9 cellular contexts compared by ENCODE assay signal in the genomic region with DNA sequence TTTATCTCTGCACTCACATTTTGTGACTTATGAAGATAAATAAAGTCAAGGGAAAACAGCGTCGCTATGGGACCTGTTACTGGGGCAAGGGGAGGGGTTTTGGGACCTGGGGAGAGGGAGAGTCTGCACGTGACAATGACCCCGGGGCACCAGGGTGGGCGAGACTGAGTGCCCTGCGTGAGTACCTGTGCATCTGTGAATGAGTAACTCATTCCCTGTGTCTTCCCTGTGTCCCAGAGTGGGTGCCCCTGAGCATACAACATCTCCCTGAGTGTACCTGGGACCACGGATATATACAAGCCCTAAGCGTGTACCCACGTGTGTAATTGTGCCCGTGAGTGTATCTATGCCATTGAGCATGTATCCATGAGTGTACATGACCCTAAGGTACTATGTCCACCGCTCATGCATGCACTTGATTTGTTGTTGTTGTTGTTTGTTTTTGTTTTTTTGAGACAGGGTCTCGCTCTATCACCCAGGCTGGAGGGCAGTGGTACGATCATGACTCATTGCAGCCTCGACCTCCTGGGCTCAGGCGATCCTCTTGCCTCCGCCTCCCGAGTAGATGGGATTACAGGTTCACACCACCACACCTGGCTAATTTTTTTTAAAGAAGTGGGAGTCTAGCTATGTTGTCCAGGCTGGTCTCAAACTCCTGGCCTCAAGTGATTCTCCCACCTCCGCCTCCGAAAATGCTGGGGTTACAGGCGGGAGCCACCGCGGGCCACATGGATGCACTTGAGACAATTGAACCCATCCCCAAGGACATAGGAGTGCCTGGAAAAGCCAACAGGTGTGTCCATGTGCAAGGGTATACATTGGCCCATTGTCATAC. TPM values are rescaled to one million over a fixed set of nuclear protein-coding genes. Genes with fewer than 3 reads are reported as not detected.
DNase-seq lines count a peak whose midpoint lies in the region; ATAC-seq, FAIRE-seq and TF ChIP-seq lines count a peak whose summit lies in the region.
"Had no signal": no experiment of that assay in that cellular context is flagged by ENCODE, and none has a peak within 500 bp of the region (broad histone marks: within the 10 kb centered on the region; RNA-seq: fewer than 3 reads in every experiment).

No MANE protein-coding gene starts in this region.

- no peaks in the 10 kb centered on the region for H4K20me1 ChIP-seq in HepG2 (ENCODE audit: insufficient read depth, low read length)

- H3K27me3 ChIP-seq in HepG2 (ENCODE audit: control insufficient read depth in 1 of 2, insufficient read depth in 2 of 2, low read length in 2 of 2) (peaks cover 3 to 20% of the 10 kb centered on the region in 2 experiments; a peak in 2 of 5 replicates), tibial artery (peaks cover 0 to 41% of the 10 kb centered on the region in 2 donors)

- no peak overlapping the region for H2AFZ ChIP-seq in HepG2 (ENCODE audit: low read length)

- H3K27ac ChIP-seq in HepG2 (ENCODE audit: extremely low read length, insufficient read depth, low read length) (no peak overlapping the region), tibial artery (peak overlapping the region in 1 of 2 donors; percentile 88)

- peak overlapping the region; percentile 92 for H3K4me2 ChIP-seq in HepG2 (ENCODE audit: low read depth, low read length)

- POLR2A ChIA-PET in HepG2 (lab: Yijun Ruan, JAX): interaction anchor here (0.7 to 1.2 kb wide), 2 partner anchors 43 to 112 kb away, joined by 4 read pairs; no protein-coding TSS in a partner anchor

- intact Hi-C loops in HepG2 (cut with micrococcal nuclease; ENCODE audit: unreplicated experiment): loop anchor here (2.0 kb wide), 1 partner anchor 119 kb away; no protein-coding TSS in a partner anchor
- intact Hi-C loops in tibial artery (cut with DNase I; ENCODE audit: low total_unique reads): loop anchor here (5.0 to 10.0 kb wide), 3 partner anchors 115 to 583 kb away; no protein-coding TSS in a partner anchor

- in situ Hi-C loops in HepG2 (cut with HindIII; ENCODE audit: extremely low pct_ligation_motif_present, low pct_unique_long_range_greater_than_20kb): loop anchor here (5.0 to 10.0 kb wide), 2 partner anchors 115 to 118 kb away; no protein-coding TSS in a partner anchor

- TF ChIP-seq CTCF in HepG2 (CRISPR knock-in tag; IDR thresholded peaks at IDR 0.05) (no peak), tibial artery (IDR thresholded peaks at IDR 0.05) (no peak)

- peak overlapping the region; percentile 24; the same call in 1 of the 2 replicates for H3K9ac ChIP-seq in HepG2 (ENCODE audit: insufficient read depth, low read depth, low read length)

- no TSS peak for BruUV-seq in HepG2 (replicated peaks; lab: Mats Ljungman, UMichigan)

- CTCF ChIA-PET in activated naive CD4-positive, alpha-beta T cell treated with anti-CD3 and anti-CD28 coated beads, Interleukin-2, amount 10 ng/mL, durations not matched to agents 7 days and 5 days (lab: Charles Lee): interaction anchor here (0.8 to 2.7 kb wide), 22 partner anchors 10 to 335 kb away, joined by 3 to 38 read pairs (median 5); partner anchors contain the start of genes PEX11G, RETN and STXBP2
- CTCF ChIA-PET in HepG2 (lab: Yijun Ruan, JAX; ENCODE audit: low intra/inter-chr PET ratio, low total read pairs): interaction anchor here (2.8 to 3.1 kb wide), 2 partner anchors 28 to 111 kb away, joined by 13 to 34 read pairs; no protein-coding TSS in a partner anchor

- H3K4me3 ChIP-seq in HepG2 (replicated peaks in 1 of 3; ENCODE audit: insufficient read depth in 1 of 3, low read depth in 2 of 3, low read length in 3 of 3) (peak overlapping the region; percentile 85 to 99 (median 97); a peak in 5 of 6 replicates), tibial artery (peak overlapping the region; percentile 79 to 100)

- peaks cover 11% of the 10 kb centered on the region for H3K36me3 Mint-ChIP-seq in activated naive CD4-positive, alpha-beta T cell treated with anti-CD3 and anti-CD28 coated beads, Interleukin-2, amount 10 ng/mL, durations not matched to agents 7 days and 5 days
- peaks cover 11% of the 10 kb centered on the region for H3K36me3 Mint-ChIP-seq in activated naive CD8-positive, alpha-beta T cell treated with anti-CD3 and anti-CD28 coated beads for 36 hours

- peak overlapping the region; percentile 90 for H3K4me3 Mint-ChIP-seq in activated naive CD4-positive, alpha-beta T cell treated with anti-CD3 and anti-CD28 coated beads, Interleukin-2, amount 10 ng/mL, durations not matched to agents 7 days and 5 days
- peak overlapping the region; percentile 61 for H3K4me3 Mint-ChIP-seq in activated naive CD8-positive, alpha-beta T cell treated with anti-CD3 and anti-CD28 coated beads for 36 hours

- ATAC-seq in HepG2 (no peak), HG03097 (IDR thresholded peaks at IDR 0.05; ENCODE audit: low FRiP score, unreplicated experiment) (no peak), GM21515 (IDR thresholded peaks at IDR 0.05; ENCODE audit: unreplicated experiment) (no peak), HG03135 (IDR thresholded peaks at IDR 0.05; ENCODE audit: unreplicated experiment) (no peak)

- no peak for FAIRE-seq in HepG2 (lab: Jason Lieb, UNC)

- 8% methylated on average over 21 of the region's 22 CpGs for WGBS in HepG2 (ENCODE audit: low lambda C conversion rate)

- no peak for TF ChIP-seq EP300 in HepG2 (IDR thresholded peaks at IDR 0.05; ENCODE audit: low read depth in 2 of 2, low read length in 2 of 2)
- TF ChIP-seq EP300 in HepG2 (CRISPR knock-in tag; IDR thresholded peaks at IDR 0.05; ENCODE audit: borderline replicate concordance): no peak

- peaks cover 39% of the 10 kb centered on the region for H3K27me3 Mint-ChIP-seq in activated naive CD4-positive, alpha-beta T cell treated with anti-CD3 and anti-CD28 coated beads, Interleukin-2, amount 10 ng/mL, durations not matched to agents 7 days and 5 days
- H3K27me3 Mint-ChIP-seq in activated naive CD8-positive, alpha-beta T cell treated with anti-CD3 and anti-CD28 coated beads for 36 hours: peaks cover 27% of the 10 kb centered on the region

- H3K27ac Mint-ChIP-seq in activated naive CD4-positive, alpha-beta T cell treated with anti-CD3 and anti-CD28 coated beads, Interleukin-2, amount 10 ng/mL, durations not matched to agents 7 days and 5 days: peak overlapping the region; percentile 74
- H3K27ac Mint-ChIP-seq in activated naive CD8-positive, alpha-beta T cell treated with anti-CD3 and anti-CD28 coated beads for 36 hours: no peak overlapping the region

- H3K9me3 Mint-ChIP-seq in activated naive CD4-positive, alpha-beta T cell treated with anti-CD3 and anti-CD28 coated beads, Interleukin-2, amount 10 ng/mL, durations not matched to agents 7 days and 5 days: no peaks in the 10 kb centered on the region
- no peaks in the 10 kb centered on the region for H3K9me3 Mint-ChIP-seq in activated naive CD8-positive, alpha-beta T cell treated with anti-CD3 and anti-CD28 coated beads for 36 hours

- peaks cover 5% of the 10 kb centered on the region for H3K79me2 ChIP-seq in HepG2 (ENCODE audit: insufficient read depth, low read length)

- H3K4me1 ChIP-seq in HepG2 (ENCODE audit: insufficient read depth, low read length) (peaks cover 36% of the 10 kb centered on the region), tibial artery (peaks cover 0 to 20% (median 11%) of the 10 kb centered on the region in 4 donors)

- H3K4me1 Mint-ChIP-seq in activated naive CD4-positive, alpha-beta T cell treated with anti-CD3 and anti-CD28 coated beads, Interleukin-2, amount 10 ng/mL, durations not matched to agents 7 days and 5 days: peaks cover 52% of the 10 kb centered on the region
- peaks cover 51% of the 10 kb centered on the region for H3K4me1 Mint-ChIP-seq in activated naive CD8-positive, alpha-beta T cell treated with anti-CD3 and anti-CD28 coated beads for 36 hours

- H3K9me3 ChIP-seq in HepG2 (ENCODE audit: low read length): no peaks in the 10 kb centered on the region
- H3K9me3 ChIP-seq in tibial artery: no peaks in the 10 kb centered on the region

- 0 out of 5 replicates have a peak, but pooled peaks cover 0 to 2% of the 10 kb centered on the region in 2 experiments for H3K36me3 ChIP-seq in HepG2 (replicated peaks in 1 of 2; ENCODE audit: control insufficient read depth in 1 of 2, insufficient read depth in 2 of 2, low read length in 2 of 2)
- peaks cover 16 to 26% (median 24%) of the 10 kb centered on the region in 3 donors for H3K36me3 ChIP-seq in tibial artery

- no peak for TF ChIP-seq POLR2A in HepG2 (IDR thresholded peaks at IDR 0.05; ENCODE audit: insufficient read depth in 1 of 2, low read depth in 2 of 2, low read length in 2 of 2)

- no peak for TF ChIP-seq RAD21 in HepG2 (CRISPR knock-in tag; IDR thresholded peaks at IDR 0.05)

- DNase-seq in activated naive CD4-positive, alpha-beta T cell treated with anti-CD3 and anti-CD28 coated beads, Interleukin-2, amount 10 ng/mL, durations not matched to agents 7 days and 5 days: no peak
- no peak for DNase-seq in activated naive CD4-positive, alpha-beta T cell treated with anti-CD3 and anti-CD28 coated beads, Interleukin-2, amount 50 U/mL, for 16 hours
- no peak for DNase-seq in activated naive CD8-positive, alpha-beta T cell treated with anti-CD3 and anti-CD28 coated beads for 36 hours
- DNase-seq in HepG2 (ENCODE audit: low spot score) (no peak), tibial artery (no peak)

RNA-seq across cellular contexts. Expression of gene TRAPPC5, which starts 0.6 kb away (rescaled TPM):
- total RNA-seq in activated naive CD8-positive, alpha-beta T cell treated with anti-CD3 and anti-CD28 coated beads for 36 hours: 10 to 100 TPM; 83.3 to 83.8 TPM
- total RNA-seq in HepG2 (2016; rRNA removed; fragmentation: Illumina TruSeq; extraction: Trizol): 74.8 and 78.7 TPM in 2 replicates
- total RNA-seq in HepG2 (2016; cell fraction: cytosol; rRNA removed; fragmentation: Illumina TruSeq; extraction: Trizol; ENCODE audit: low read depth): 73.7 and 88.2 TPM in 2 replicates
- total RNA-seq in HepG2 (2016; cell fraction: insoluble cytoplasmic fraction; rRNA removed; fragmentation: Illumina TruSeq; extraction: Trizol): 85.8 and 87.4 TPM in 2 replicates
- total RNA-seq in HepG2 (2016; cell fraction: membrane; rRNA removed; fragmentation: Illumina TruSeq; extraction: Trizol): 66.2 and 93.1 TPM in 2 replicates
- 38.3 and 41.5 TPM in 2 replicates for total RNA-seq in HepG2 (2016; cell fraction: nucleus; rRNA removed; fragmentation: Illumina TruSeq; extraction: Trizol)
- polyA plus RNA-seq in HepG2 (2011; rRNA removed): 38.5 and 53.6 TPM in 2 replicates
- 23.1 and 50.4 TPM in 2 replicates for polyA plus RNA-seq in HepG2 (2011; cell fraction: cytosol; rRNA removed)
- 17.6 and 18.8 TPM in 2 replicates for polyA plus RNA-seq in HepG2 (2011; cell fraction: nucleus; rRNA removed)
- polyA plus RNA-seq in HepG2 (2012): 25.3 and 48.3 TPM in 2 replicates
- polyA plus RNA-seq in HepG2 (2016; cell fraction: cytosol; fragmentation: Illumina TruSeq; extraction: Trizol; ENCODE audit: low read depth): 68.2 and 80.1 TPM in 2 replicates
- polyA plus RNA-seq in HepG2 (2016; cell fraction: insoluble cytoplasmic fraction; fragmentation: Illumina TruSeq; extraction: Trizol; ENCODE audit: low read depth): 78.0 and 80.4 TPM in 2 replicates
- polyA plus RNA-seq in HepG2 (2016; cell fraction: membrane; fragmentation: Illumina TruSeq; extraction: Trizol; ENCODE audit: low read depth): 55.0 and 69.6 TPM in 2 replicates
- polyA plus RNA-seq in HepG2 (2016; cell fraction: nucleus; fragmentation: Illumina TruSeq; extraction: Trizol; ENCODE audit: insufficient read depth, low read depth): 68.2 and 71.7 TPM in 2 replicates
- 46.6 and 82.5 TPM in 2 replicates for polyA minus RNA-seq in HepG2 (2011; rRNA and poly(A)+ RNA removed; ENCODE audit: low replicate concordance)
- 36.2 and 41.8 TPM in 2 replicates for polyA minus RNA-seq in HepG2 (2011; cell fraction: cytosol; rRNA and poly(A)+ RNA removed)
- polyA minus RNA-seq in HepG2 (2011; cell fraction: nucleus; rRNA and poly(A)+ RNA removed): 1.1 and 1.3 TPM in 2 replicates

RNA-seq across cellular contexts. Expression of gene MCEMP1, which starts 3.1 kb away (rescaled TPM):
- not detected for total RNA-seq in activated naive CD8-positive, alpha-beta T cell treated with anti-CD3 and anti-CD28 coated beads for 36 hours
- not detected in 2 replicates for total RNA-seq in HepG2 (2016; rRNA removed; fragmentation: Illumina TruSeq; extraction: Trizol)
- not detected in 2 replicates for total RNA-seq in HepG2 (2016; cell fraction: cytosol; rRNA removed; fragmentation: Illumina TruSeq; extraction: Trizol; ENCODE audit: low read depth)
- total RNA-seq in HepG2 (2016; cell fraction: insoluble cytoplasmic fraction; rRNA removed; fragmentation: Illumina TruSeq; extraction: Trizol): not detected in 2 replicates
- total RNA-seq in HepG2 (2016; cell fraction: membrane; rRNA removed; fragmentation: Illumina TruSeq; extraction: Trizol): not detected in 2 replicates
- total RNA-seq in HepG2 (2016; cell fraction: nucleus; rRNA removed; fragmentation: Illumina TruSeq; extraction: Trizol): not detected in 2 replicates
- polyA plus RNA-seq in HepG2 (2011; rRNA removed): not detected in 2 replicates
- 0.04 TPM in 1 of 2 replicates, not detected in the other for polyA plus RNA-seq in HepG2 (2011; cell fraction: cytosol; rRNA removed)
- polyA plus RNA-seq in HepG2 (2011; cell fraction: nucleus; rRNA removed): not detected in 2 replicates
- polyA plus RNA-seq in HepG2 (2012): not detected in 2 replicates
- polyA plus RNA-seq in HepG2 (2016; cell fraction: cytosol; fragmentation: Illumina TruSeq; extraction: Trizol; ENCODE audit: low read depth): not detected in 2 replicates
- polyA plus RNA-seq in HepG2 (2016; cell fraction: insoluble cytoplasmic fraction; fragmentation: Illumina TruSeq; extraction: Trizol; ENCODE audit: low read depth): not detected in 2 replicates
- polyA plus RNA-seq in HepG2 (2016; cell fraction: membrane; fragmentation: Illumina TruSeq; extraction: Trizol; ENCODE audit: low read depth): not detected in 2 replicates
- polyA plus RNA-seq in HepG2 (2016; cell fraction: nucleus; fragmentation: Illumina TruSeq; extraction: Trizol; ENCODE audit: insufficient read depth, low read depth): not detected in 2 replicates
- not detected in 2 replicates for polyA minus RNA-seq in HepG2 (2011; rRNA and poly(A)+ RNA removed; ENCODE audit: low replicate concordance)
- not detected in 2 replicates for polyA minus RNA-seq in HepG2 (2011; cell fraction: cytosol; rRNA and poly(A)+ RNA removed)
- polyA minus RNA-seq in HepG2 (2011; cell fraction: nucleus; rRNA and poly(A)+ RNA removed): not detected in 2 replicates

RNA-seq across cellular contexts. Expression of gene RETN, which starts 11.1 kb away (rescaled TPM):
- not detected for total RNA-seq in activated naive CD8-positive, alpha-beta T cell treated with anti-CD3 and anti-CD28 coated beads for 36 hours
- total RNA-seq in HepG2 (2016; rRNA removed; fragmentation: Illumina TruSeq; extraction: Trizol): not detected in 2 replicates
- total RNA-seq in HepG2 (2016; cell fraction: cytosol; rRNA removed; fragmentation: Illumina TruSeq; extraction: Trizol; ENCODE audit: low read depth): not detected in 2 replicates
- total RNA-seq in HepG2 (2016; cell fraction: insoluble cytoplasmic fraction; rRNA removed; fragmentation: Illumina TruSeq; extraction: Trizol): not detected in 2 replicates
- not detected in 2 replicates for total RNA-seq in HepG2 (2016; cell fraction: membrane; rRNA removed; fragmentation: Illumina TruSeq; extraction: Trizol)
- not detected in 2 replicates for total RNA-seq in HepG2 (2016; cell fraction: nucleus; rRNA removed; fragmentation: Illumina TruSeq; extraction: Trizol)
- polyA plus RNA-seq in HepG2 (2011; rRNA removed): not detected in 2 replicates
- polyA plus RNA-seq in HepG2 (2011; cell fraction: cytosol; rRNA removed): not detected in 2 replicates
- polyA plus RNA-seq in HepG2 (2011; cell fraction: nucleus; rRNA removed): not detected in 2 replicates
- polyA plus RNA-seq in HepG2 (2012): not detected in 2 replicates
- polyA plus RNA-seq in HepG2 (2016; cell fraction: cytosol; fragmentation: Illumina TruSeq; extraction: Trizol; ENCODE audit: low read depth): not detected in 2 replicates
- polyA plus RNA-seq in HepG2 (2016; cell fraction: insoluble cytoplasmic fraction; fragmentation: Illumina TruSeq; extraction: Trizol; ENCODE audit: low read depth): not detected in 2 replicates
- not detected in 2 replicates for polyA plus RNA-seq in HepG2 (2016; cell fraction: membrane; fragmentation: Illumina TruSeq; extraction: Trizol; ENCODE audit: low read depth)
- not detected in 2 replicates for polyA plus RNA-seq in HepG2 (2016; cell fraction: nucleus; fragmentation: Illumina TruSeq; extraction: Trizol; ENCODE audit: insufficient read depth, low read depth)
- polyA minus RNA-seq in HepG2 (2011; rRNA and poly(A)+ RNA removed; ENCODE audit: low replicate concordance): not detected in 2 replicates
- not detected in 2 replicates for polyA minus RNA-seq in HepG2 (2011; cell fraction: cytosol; rRNA and poly(A)+ RNA removed)
- polyA minus RNA-seq in HepG2 (2011; cell fraction: nucleus; rRNA and poly(A)+ RNA removed): not detected in 2 replicates

RNA-seq across cellular contexts. Expression of gene FCER2, which starts 21.9 kb away (rescaled TPM):
- total RNA-seq in activated naive CD8-positive, alpha-beta T cell treated with anti-CD3 and anti-CD28 coated beads for 36 hours: 1 to 10 TPM; 1.5 to 1.7 TPM
- not detected in 2 replicates for total RNA-seq in HepG2 (2016; rRNA removed; fragmentation: Illumina TruSeq; extraction: Trizol)
- not detected in 2 replicates for total RNA-seq in HepG2 (2016; cell fraction: cytosol; rRNA removed; fragmentation: Illumina TruSeq; extraction: Trizol; ENCODE audit: low read depth)
- not detected in 2 replicates for total RNA-seq in HepG2 (2016; cell fraction: insoluble cytoplasmic fraction; rRNA removed; fragmentation: Illumina TruSeq; extraction: Trizol)
- total RNA-seq in HepG2 (2016; cell fraction: membrane; rRNA removed; fragmentation: Illumina TruSeq; extraction: Trizol): not detected in 2 replicates
- not detected in 2 replicates for total RNA-seq in HepG2 (2016; cell fraction: nucleus; rRNA removed; fragmentation: Illumina TruSeq; extraction: Trizol)
- not detected in 2 replicates for polyA plus RNA-seq in HepG2 (2011; rRNA removed)
- 0.03 TPM in 1 of 2 replicates, not detected in the other for polyA plus RNA-seq in HepG2 (2011; cell fraction: cytosol; rRNA removed)
- 0.09 TPM in 1 of 2 replicates, not detected in the other for polyA plus RNA-seq in HepG2 (2011; cell fraction: nucleus; rRNA removed)
- not detected in 2 replicates for polyA plus RNA-seq in HepG2 (2012)
- not detected in 2 replicates for polyA plus RNA-seq in HepG2 (2016; cell fraction: cytosol; fragmentation: Illumina TruSeq; extraction: Trizol; ENCODE audit: low read depth)
- not detected in 2 replicates for polyA plus RNA-seq in HepG2 (2016; cell fraction: insoluble cytoplasmic fraction; fragmentation: Illumina TruSeq; extraction: Trizol; ENCODE audit: low read depth)
- not detected in 2 replicates for polyA plus RNA-seq in HepG2 (2016; cell fraction: membrane; fragmentation: Illumina TruSeq; extraction: Trizol; ENCODE audit: low read depth)
- polyA plus RNA-seq in HepG2 (2016; cell fraction: nucleus; fragmentation: Illumina TruSeq; extraction: Trizol; ENCODE audit: insufficient read depth, low read depth): not detected in 2 replicates
- polyA minus RNA-seq in HepG2 (2011; rRNA and poly(A)+ RNA removed; ENCODE audit: low replicate concordance): 0.14 TPM in 1 of 2 replicates, not detected in the other
- polyA minus RNA-seq in HepG2 (2011; cell fraction: cytosol; rRNA and poly(A)+ RNA removed): not detected in 2 replicates
- polyA minus RNA-seq in HepG2 (2011; cell fraction: nucleus; rRNA and poly(A)+ RNA removed): not detected in 2 replicates
- total RNA-seq: occipital lobe had no signal

RNA-seq across cellular contexts. Expression of gene STXBP2, which starts 43.1 kb away (rescaled TPM):
- 10 to 100 TPM; 73.3 to 73.5 TPM for total RNA-seq in activated naive CD8-positive, alpha-beta T cell treated with anti-CD3 and anti-CD28 coated beads for 36 hours
- total RNA-seq in HepG2 (2016; rRNA removed; fragmentation: Illumina TruSeq; extraction: Trizol): 17.8 and 22.8 TPM in 2 replicates
- 12.7 and 13.5 TPM in 2 replicates for total RNA-seq in HepG2 (2016; cell fraction: cytosol; rRNA removed; fragmentation: Illumina TruSeq; extraction: Trizol; ENCODE audit: low read depth)
- total RNA-seq in HepG2 (2016; cell fraction: insoluble cytoplasmic fraction; rRNA removed; fragmentation: Illumina TruSeq; extraction: Trizol): 15.9 and 23.8 TPM in 2 replicates
- 11.9 and 13.6 TPM in 2 replicates for total RNA-seq in HepG2 (2016; cell fraction: membrane; rRNA removed; fragmentation: Illumina TruSeq; extraction: Trizol)
- total RNA-seq in HepG2 (2016; cell fraction: nucleus; rRNA removed; fragmentation: Illumina TruSeq; extraction: Trizol): 18.1 and 19.5 TPM in 2 replicates
- polyA plus RNA-seq in HepG2 (2011; rRNA removed): 40.1 and 48.7 TPM in 2 replicates
- polyA plus RNA-seq in HepG2 (2011; cell fraction: cytosol; rRNA removed): 28.8 and 41.8 TPM in 2 replicates
- 344 and 378 TPM in 2 replicates for polyA plus RNA-seq in HepG2 (2011; cell fraction: nucleus; rRNA removed)
- polyA plus RNA-seq in HepG2 (2012): 61.3 and 71.5 TPM in 2 replicates
- polyA plus RNA-seq in HepG2 (2016; cell fraction: cytosol; fragmentation: Illumina TruSeq; extraction: Trizol; ENCODE audit: low read depth): 9.5 and 12.3 TPM in 2 replicates
- polyA plus RNA-seq in HepG2 (2016; cell fraction: insoluble cytoplasmic fraction; fragmentation: Illumina TruSeq; extraction: Trizol; ENCODE audit: low read depth): 22.4 and 26.4 TPM in 2 replicates
- polyA plus RNA-seq in HepG2 (2016; cell fraction: membrane; fragmentation: Illumina TruSeq; extraction: Trizol; ENCODE audit: low read depth): 9.5 and 10.0 TPM in 2 replicates
- 69.3 and 73.8 TPM in 2 replicates for polyA plus RNA-seq in HepG2 (2016; cell fraction: nucleus; fragmentation: Illumina TruSeq; extraction: Trizol; ENCODE audit: insufficient read depth, low read depth)
- 121 and 178 TPM in 2 replicates for polyA minus RNA-seq in HepG2 (2011; rRNA and poly(A)+ RNA removed; ENCODE audit: low replicate concordance)
- polyA minus RNA-seq in HepG2 (2011; cell fraction: cytosol; rRNA and poly(A)+ RNA removed): 22.7 and 26.7 TPM in 2 replicates
- 70.0 and 76.8 TPM in 2 replicates for polyA minus RNA-seq in HepG2 (2011; cell fraction: nucleus; rRNA and poly(A)+ RNA removed)
